Comparison of ENCODE assay signal across 1 cellular context in genomic region chr2:176174850-176175728, GRCh38.
TF ChIP-seq lines count a peak whose summit lies in the region.

No MANE protein-coding gene starts in this region.

TF ChIP-seq in HepG2, 621 proteins besides CTCF, POLR2A, EP300 and RAD21 (continued from another document):
- TF ChIP-seq E2F5 (CRISPR knock-in tag; conservative IDR thresholded peaks at IDR 0.05) = no peak
- TF ChIP-seq ZNF350 (CRISPR knock-in tag; IDR thresholded peaks at IDR 0.05; ENCODE audit: borderline replicate concordance, low read depth) = peak; percentile 62; the same call in 1 of the 2 replicates
- TF ChIP-seq HNRNPLL (IDR thresholded peaks at IDR 0.05; ENCODE audit: low read depth, low read length, poor library complexity, severe bottlenecking) = peak; percentile 55
- peak; percentile 65 for TF ChIP-seq ZNF407 (CRISPR knock-in tag; IDR thresholded peaks at IDR 0.05; ENCODE audit: not compliant biosample characterization)
- peak; percentile 45; the same call in 1 of the 2 replicates for TF ChIP-seq THAP9 (CRISPR knock-in tag; IDR thresholded peaks at IDR 0.05; ENCODE audit: borderline replicate concordance)
- TF ChIP-seq ZNF83 (CRISPR knock-in tag; IDR thresholded peaks at IDR 0.05; ENCODE audit: borderline replicate concordance) = no peak
- peak; percentile 61; the same call in 1 of the 2 replicates for TF ChIP-seq UBTF (CRISPR knock-in tag; IDR thresholded peaks at IDR 0.05)
- no peak for TF ChIP-seq ATF4 (CRISPR knock-in tag; IDR thresholded peaks at IDR 0.05)
- peak; percentile 33; the same call in 1 of the 2 replicates for TF ChIP-seq POGZ (CRISPR knock-in tag; IDR thresholded peaks at IDR 0.05)
- no peak for TF ChIP-seq SOX6 (IDR thresholded peaks at IDR 0.05)
- TF ChIP-seq SOX6 (CRISPR knock-in tag; IDR thresholded peaks at IDR 0.05) = peak; percentile 12; the same call in 1 of the 2 replicates
- peak; percentile 95 for TF ChIP-seq ZBTB43 (CRISPR knock-in tag; conservative IDR thresholded peaks at IDR 0.05)
- 0 out of 2 replicates have a peak, but pooled peaks have one; percentile 32 for TF ChIP-seq ZNF253 (CRISPR knock-in tag; IDR thresholded peaks at IDR 0.05; ENCODE audit: borderline replicate concordance)
- 0 out of 2 replicates have a peak, but pooled peaks have one; percentile 15 for TF ChIP-seq ZNF547 (CRISPR knock-in tag; IDR thresholded peaks at IDR 0.05)
- peak; percentile 35 for TF ChIP-seq MED8 (CRISPR knock-in tag; IDR thresholded peaks at IDR 0.05; ENCODE audit: insufficient replicate concordance)
- no peak for TF ChIP-seq SIX4 (CRISPR knock-in tag; IDR thresholded peaks at IDR 0.05)
- TF ChIP-seq TFDP1 (CRISPR knock-in tag; IDR thresholded peaks at IDR 0.05; ENCODE audit: borderline replicate concordance) = peak; percentile 79; the same call in 1 of the 2 replicates
- no peak for TF ChIP-seq SOX13 (IDR thresholded peaks at IDR 0.05)
- peak in 1 of 2 experiments; percentile 58; a peak in 1 of 4 replicates for TF ChIP-seq SOX13 (CRISPR knock-in tag; conservative IDR thresholded peaks at IDR 0.05 in 1 of 2, IDR thresholded peaks at IDR 0.05 in 1 of 2)
- no peak for TF ChIP-seq DRAP1 (CRISPR knock-in tag; IDR thresholded peaks at IDR 0.05)
- TF ChIP-seq ZNF33B (CRISPR knock-in tag; IDR thresholded peaks at IDR 0.05) = 0 out of 2 replicates have a peak, but pooled peaks have one; percentile 49
- TF ChIP-seq MEIS1 (CRISPR knock-in tag; IDR thresholded peaks at IDR 0.05; ENCODE audit: borderline replicate concordance) = no peak
- TF ChIP-seq ONECUT2 (CRISPR knock-in tag; IDR thresholded peaks at IDR 0.05) = 0 out of 2 replicates have a peak, but pooled peaks have one; percentile 13
- TF ChIP-seq RXRB (CRISPR knock-in tag; IDR thresholded peaks at IDR 0.05; ENCODE audit: borderline replicate concordance) = 0 out of 2 replicates have a peak, but pooled peaks have one; percentile 7
- TF ChIP-seq MED1 (CRISPR knock-in tag; IDR thresholded peaks at IDR 0.05) = no peak
- peak; percentile 41; the same call in 1 of the 2 replicates for TF ChIP-seq TAF1 (CRISPR knock-in tag; IDR thresholded peaks at IDR 0.05)
- peak; percentile 47; the same call in 1 of the 2 replicates for TF ChIP-seq POLR2G (IDR thresholded peaks at IDR 0.05; ENCODE audit: low read depth, low read length)
- peak; percentile 74 for TF ChIP-seq PRPF4 (IDR thresholded peaks at IDR 0.05; ENCODE audit: low read depth, low read length, poor library complexity, severe bottlenecking)
- 0 out of 2 replicates have a peak, but pooled peaks have one; percentile 28 for TF ChIP-seq ZBTB7B (CRISPR knock-in tag; IDR thresholded peaks at IDR 0.05)
- peak; percentile 24; the same call in 1 of the 2 replicates for TF ChIP-seq TFDP2 (CRISPR knock-in tag; IDR thresholded peaks at IDR 0.05)
- 0 out of 2 replicates have a peak, but pooled peaks have one; percentile 57 for TF ChIP-seq ZNF619 (CRISPR knock-in tag; IDR thresholded peaks at IDR 0.05)
- TF ChIP-seq ZNF543 (CRISPR knock-in tag; IDR thresholded peaks at IDR 0.05) = 0 out of 2 replicates have a peak, but pooled peaks have one; percentile 47
TF ChIP-seq in HepG2: peak in this region for 48.
